20 cellular contexts compared by ENCODE assay signal in genomic region chr6:106170030-106170791, GRCh38.
"Had no signal": no experiment of that assay in that cellular context is flagged by ENCODE, and none has a peak within 500 bp of the region (broad histone marks: within the 10 kb centered on the region; RNA-seq: fewer than 3 reads in every experiment).

No MANE protein-coding gene starts in this region.

- H3K27ac ChIP-seq: brain microvascular endothelial cell, thoracic aorta had no signal

- H3K27me3 ChIP-seq: brain microvascular endothelial cell had no signal

- H3K4me3 Mint-ChIP-seq: activated naive CD8-positive, alpha-beta T cell; nephron progenitor cell; T-helper 2 cell treated with Interferon-gamma antibody and Interleukin-4, amounts not matched to agents 5 μg/mL and 100 μg/mL, for 36 hours had no signal

- H3K27me3 Mint-ChIP-seq: activated naive CD8-positive, alpha-beta T cell; progenitor cell of endocrine pancreas had no signal

- H3K4me2 ChIP-seq: smooth muscle cell had no signal

- H3K4me3 ChIP-seq: smooth muscle cell, thoracic aorta had no signal

- H3K9me3 Mint-ChIP-seq: nephron progenitor cell had no signal

- H3K9me3 ChIP-seq: thoracic aorta had no signal

- DNase-seq: activated CD4-positive, alpha-beta T cell treated with anti-CD3 and anti-CD28 coated beads, Interleukin-2, amount 50 U/mL, for 1 hour; activated gamma-delta T cell treated with Interleukin-2 at 50 U/mL for 16 hours; activated T-cell treated with anti-CD3 and anti-CD28 coated beads, Interleukin-2, amount 50 U/mL, for 48 hours; anterior cingulate cortex; brain microvascular endothelial cell; cerebellar nuclear complex; effector CD8-positive, alpha-beta T cell; foreskin melanocyte; nephron progenitor cell; occipital lobe; right cardiac atrium; stimulated activated CD4-positive, alpha-beta T cell treated with anti-CD3 and anti-CD28 coated beads, Interleukin-4, amount 100 ng/mL, for 4 hours; stimulated activated CD8-positive, alpha-beta memory T cell treated with anti-CD3 and anti-CD28 coated beads, Interleukin-4, amount 100 ng/mL, for 48 hours; SW 1271 had no signal

- H3K27ac Mint-ChIP-seq: activated naive CD8-positive, alpha-beta T cell; nephron progenitor cell; progenitor cell of endocrine pancreas; T-helper 2 cell treated with Interferon-gamma antibody and Interleukin-4, amounts not matched to agents 5 μg/mL and 100 μg/mL, for 36 hours had no signal

- ATAC-seq: activated CD4-positive, CD25-positive, alpha-beta regulatory T cell treated with anti-CD3 and anti-CD28 coated beads, Interleukin-2, amount 50 U/mL, for 24 hours; right cardiac atrium had no signal

- H3K36me3 ChIP-seq: brain microvascular endothelial cell, thoracic aorta had no signal

- H3K4me1 Mint-ChIP-seq: nephron progenitor cell had no signal
